8 cellular contexts compared by ENCODE assay signal in genomic region chr9:132669636-132670358, GRCh38. TPM values are rescaled to one million over a fixed set of nuclear protein-coding genes. Genes with fewer than 3 reads are reported as not detected.
DNase-seq lines count a peak whose midpoint lies in the region; ATAC-seq, FAIRE-seq and TF ChIP-seq lines count a peak whose summit lies in the region.

DDX31 (minus strand) TSS chr9:132669983; CDS start chr9:132669934, 49 bp downstream.

- H3K4me2 ChIP-seq in fibroblast of lung (ENCODE audit: extremely low read depth, insufficient read depth, low read length): peak within 1 kb of the TSS; percentile 79

- H3K79me2 ChIP-seq in fibroblast of lung (ENCODE audit: control insufficient read depth, insufficient read depth, low read length): peaks cover 70% of the 10 kb centered on the region

- no peaks in the 10 kb centered on the region for H3K27me3 ChIP-seq in HUES64 (ENCODE audit: insufficient read depth, low read length)
- H3K27me3 ChIP-seq in fibroblast of lung (ENCODE audit: control insufficient read depth, insufficient read depth, low read length): no peaks in the 10 kb centered on the region

- H3K27ac Mint-ChIP-seq in naive thymus-derived CD8-positive, alpha-beta T cell: peak within 1 kb of the TSS; percentile 80 to 97 (median 96)
- H3K27ac Mint-ChIP-seq in stimulated activated memory B cell treated with anti-CD40 and anti-IgM and Interleukin-4, amounts not matched to agents 10 μg/mL and 1 μg/mL and 100 μg/mL, for 72 hours: peak within 1 kb of the TSS; percentile 96

- DNase-seq in D721Med (ENCODE audit: insufficient read length, low spot score) (peak; percentile 68), RKO (ENCODE audit: low spot score) (peak; percentile 90), fibroblast of lung (ENCODE audit: low read depth in 2 of 2) (peak; percentile 81 to 82)
- peak; percentile 70 to 82 for DNase-seq in activated T-helper 1 cell treated with anti-CD3 and anti-CD28 coated beads, Interleukin-2, amount 50 U/mL, for 16 hours (ENCODE audit: low read depth in 1 of 2, low spot score in 1 of 2)
- DNase-seq in naive thymus-derived CD8-positive, alpha-beta T cell: peak; percentile 76 to 95 (median 86)

- peak within 1 kb of the TSS; percentile 86 to 95 (median 90) for H3K4me3 Mint-ChIP-seq in naive thymus-derived CD8-positive, alpha-beta T cell
- peak within 1 kb of the TSS; percentile 85 for H3K4me3 Mint-ChIP-seq in stimulated activated memory B cell treated with anti-CD40 and anti-IgM and Interleukin-4, amounts not matched to agents 10 μg/mL and 1 μg/mL and 100 μg/mL, for 72 hours

- H3K9me3 Mint-ChIP-seq in naive thymus-derived CD8-positive, alpha-beta T cell: no peaks in the 10 kb centered on the region
- H3K9me3 Mint-ChIP-seq in stimulated activated memory B cell treated with anti-CD40 and anti-IgM and Interleukin-4, amounts not matched to agents 10 μg/mL and 1 μg/mL and 100 μg/mL, for 72 hours: no peaks in the 10 kb centered on the region

- no peaks in the 10 kb centered on the region for H4K20me1 ChIP-seq in fibroblast of lung (ENCODE audit: control insufficient read depth, extremely low read depth, insufficient read depth, low read length)

- peaks cover 19% of the 10 kb centered on the region for H3K36me3 ChIP-seq in HUES64 (ENCODE audit: insufficient read depth, low read length)
- H3K36me3 ChIP-seq in fibroblast of lung (ENCODE audit: control insufficient read depth, insufficient read depth, low read length): no peaks in the 10 kb centered on the region

- peak within 1 kb of the TSS; percentile 98 for H3K27ac ChIP-seq in HUES64 (ENCODE audit: low read depth, low read length)
- peak within 1 kb of the TSS; percentile 99 for H3K27ac ChIP-seq in fibroblast of lung (ENCODE audit: insufficient read depth, low read length)

- TF ChIP-seq CTCF in D721Med (IDR thresholded peaks at IDR 0.05; ENCODE audit: insufficient read depth, missing control alignments) (no peak), fibroblast of lung (conservative IDR thresholded peaks at IDR 0.05 in 1 of 2, IDR thresholded peaks at IDR 0.05 in 1 of 2; ENCODE audit: low read depth in 1 of 2, low read length in 2 of 2) (no peak)

- under 1% methylated on average over 75 of the region's 75 CpGs for WGBS in HUES64

- peak within 1 kb of the TSS; percentile 97 for H3K9ac ChIP-seq in HUES64 (ENCODE audit: low read depth, low read length)
- peak within 1 kb of the TSS; percentile 97 for H3K9ac ChIP-seq in fibroblast of lung (ENCODE audit: insufficient read depth, low read length)

- POLR2A ChIA-PET in naive thymus-derived CD8-positive, alpha-beta T cell (lab: Charles Lee): interaction anchor here (1.0 to 3.1 kb wide), 9 partner anchors 9 to 590 kb away, joined by 3 to 17 read pairs (median 7); partner anchors contain the start of genes AK8, MED27, SETX and SPACA9

- H3K4me1 Mint-ChIP-seq in naive thymus-derived CD8-positive, alpha-beta T cell: peaks cover 28 to 70% (median 58%) of the 10 kb centered on the region in 4 donors
- peaks cover 47% of the 10 kb centered on the region for H3K4me1 Mint-ChIP-seq in stimulated activated memory B cell treated with anti-CD40 and anti-IgM and Interleukin-4, amounts not matched to agents 10 μg/mL and 1 μg/mL and 100 μg/mL, for 72 hours

- peaks cover 20% of the 10 kb centered on the region for H3K4me1 ChIP-seq in HUES64 (ENCODE audit: insufficient read depth, low read length)
- H3K4me1 ChIP-seq in fibroblast of lung (ENCODE audit: control insufficient read depth, extremely low read depth, insufficient read depth, low read length): no peaks in the 10 kb centered on the region

- peak; percentile 74 for ATAC-seq in GM21423 (IDR thresholded peaks at IDR 0.05; ENCODE audit: unreplicated experiment)
- ATAC-seq in naive thymus-derived CD8-positive, alpha-beta T cell: peak; percentile 87 to 88
- peak; percentile 96 for ATAC-seq in stimulated activated memory B cell treated with anti-CD40 and anti-IgM and Interleukin-4, amounts not matched to agents 10 μg/mL and 1 μg/mL and 100 μg/mL, for 72 hours

- peaks cover 0 to 7% (median 0%) of the 10 kb centered on the region in 3 donors for H3K36me3 Mint-ChIP-seq in naive thymus-derived CD8-positive, alpha-beta T cell
- H3K36me3 Mint-ChIP-seq in stimulated activated memory B cell treated with anti-CD40 and anti-IgM and Interleukin-4, amounts not matched to agents 10 μg/mL and 1 μg/mL and 100 μg/mL, for 72 hours: peaks cover 6% of the 10 kb centered on the region

- FAIRE-seq in D721Med (lab: Jason Lieb, UNC): no peak

- no peaks in the 10 kb centered on the region for H3K27me3 Mint-ChIP-seq in naive thymus-derived CD8-positive, alpha-beta T cell
- no peaks in the 10 kb centered on the region for H3K27me3 Mint-ChIP-seq in stimulated activated memory B cell treated with anti-CD40 and anti-IgM and Interleukin-4, amounts not matched to agents 10 μg/mL and 1 μg/mL and 100 μg/mL, for 72 hours

- H3K4me3 ChIP-seq in HUES64 (ENCODE audit: low read length): peak within 1 kb of the TSS; percentile 99
- peak within 1 kb of the TSS; percentile 78 to 95 (median 90) for H3K4me3 ChIP-seq in fibroblast of lung (replicated peaks in 1 of 4; ENCODE audit: control extremely low read depth in 1 of 4, insufficient read depth in 1 of 4, low read depth in 3 of 4, low read length in 4 of 4)

- H3K9me3 ChIP-seq in HUES64 (ENCODE audit: insufficient read depth, low read depth, low read length) (no peaks in the 10 kb centered on the region), fibroblast of lung (ENCODE audit: control insufficient read depth, insufficient read depth, low read depth, low read length) (no peaks in the 10 kb centered on the region)

- H2AFZ ChIP-seq in fibroblast of lung (ENCODE audit: low read length): peak within 1 kb of the TSS; percentile 92

RNA-seq across cellular contexts. Expression of gene DDX31, which starts in this region (rescaled TPM):
- 20.9 TPM for polyA plus RNA-seq in HUES64 (2013, experiment 1 of 2)
- polyA plus RNA-seq in HUES64 (2013, experiment 2 of 2): 16.4 TPM
- 9.5 and 10.1 TPM in 2 replicates for total RNA-seq in fibroblast of lung
- 10.8 and 13.1 TPM in 2 replicates for polyA plus RNA-seq in fibroblast of lung
- polyA plus RNA-seq in fibroblast of lung (2012): 7.3 and 10.7 TPM in 2 replicates
- polyA minus RNA-seq in fibroblast of lung (ENCODE audit: low replicate concordance): 8.1 and 9.2 TPM in 2 replicates
- 10 to 100 TPM; 25.1 to 25.2 TPM for total RNA-seq in naive thymus-derived CD8-positive, alpha-beta T cell
- polyA plus RNA-seq in naive thymus-derived CD8-positive, alpha-beta T cell: 1 to 10 TPM; 6.2 to 9.7 (median 7.6) TPM

Comparison
In these comparisons a context has a peak if more than half of its experiments do, and no peak if none do; other contexts are left out.
1. Peak in every context shown above with its lines: DNase-seq, ATAC-seq, H3K4me3 ChIP-seq and H3K27ac ChIP-seq.